In the genomic region with DNA sequence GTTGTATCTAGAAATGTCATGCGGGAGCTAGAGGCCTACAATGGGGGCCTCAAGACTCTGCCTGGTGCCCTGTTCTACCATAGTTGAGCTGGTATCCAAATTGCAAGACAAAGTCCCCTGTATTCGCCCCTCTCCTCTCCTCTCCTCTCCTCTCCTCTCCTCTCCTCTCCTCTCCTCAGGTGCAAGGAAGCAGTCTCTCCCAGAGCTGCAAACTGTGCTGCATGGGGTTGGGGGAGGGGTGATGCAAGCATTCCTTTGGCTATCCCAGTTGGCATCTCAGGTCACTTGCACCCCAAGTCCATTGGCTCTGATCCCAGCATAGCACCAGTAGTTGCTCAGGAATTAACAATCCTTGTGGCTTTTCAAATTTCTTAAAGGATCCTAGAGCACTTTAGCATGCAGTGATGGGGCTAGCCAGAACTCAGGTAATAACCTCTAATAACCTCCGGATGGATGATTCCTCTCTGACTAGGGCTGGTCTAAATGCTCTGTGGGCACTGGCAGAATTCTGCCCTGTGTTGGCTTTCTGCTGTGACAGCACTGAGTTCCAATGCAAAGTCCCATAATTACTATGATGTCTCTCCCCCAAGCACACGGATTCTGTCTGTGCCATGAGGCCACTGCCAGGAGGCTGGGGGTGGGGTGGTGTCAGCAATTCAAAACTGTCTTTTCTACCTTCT, we compare ENCODE assay signal across 13 cellular contexts. TPM values are rescaled to one million over a fixed set of nuclear protein-coding genes. Genes with fewer than 3 reads are reported as not detected.
A peak's percentile ranks its signal among the peaks of the same experiment; 100 is the strongest.
DNase-seq lines count a peak whose midpoint lies in the region; ATAC-seq and TF ChIP-seq lines count a peak whose summit lies in the region.
"Had no signal": no experiment of that assay in that cellular context is flagged by ENCODE, and none has a peak within 500 bp of the region (broad histone marks: within the 10 kb centered on the region; RNA-seq: fewer than 3 reads in every experiment).

No MANE protein-coding gene starts in this region.

- H3K4me1 ChIP-seq in CD4-positive, CD25-positive, alpha-beta regulatory T cell (ENCODE audit: control insufficient read depth, insufficient read depth, low read length, poor library complexity, severe bottlenecking), result no peaks in the 10 kb centered on the region
- H3K4me1 ChIP-seq: BE2C had no signal

- H3K9me3 Mint-ChIP-seq in CD4-positive, CD25-positive, alpha-beta regulatory T cell, result peaks cover 0 to 2% (median 0%) of the 10 kb centered on the region in 7 donors
- H3K9me3 Mint-ChIP-seq in effector memory CD8-positive, alpha-beta T cell, result no peaks in the 10 kb centered on the region
- H3K9me3 Mint-ChIP-seq in progenitor cell of endocrine pancreas (ENCODE audit: low read depth), result no peaks in the 10 kb centered on the region
- H3K9me3 Mint-ChIP-seq: CD8-positive, alpha-beta memory T cell had no signal

- no peaks in the 10 kb centered on the region for H3K27me3 Mint-ChIP-seq in CD4-positive, CD25-positive, alpha-beta regulatory T cell
- no peaks in the 10 kb centered on the region for H3K27me3 Mint-ChIP-seq in effector memory CD8-positive, alpha-beta T cell
- no peaks in the 10 kb centered on the region for H3K27me3 Mint-ChIP-seq in progenitor cell of endocrine pancreas
- H3K27me3 Mint-ChIP-seq: CD8-positive, alpha-beta memory T cell had no signal

- no peak for TF ChIP-seq CTCF in progenitor cell of endocrine pancreas (IDR thresholded peaks at IDR 0.05; ENCODE audit: unreplicated experiment)

- peaks cover 46% of the 10 kb centered on the region for H3K36me3 Mint-ChIP-seq in CD4-positive, CD25-positive, alpha-beta regulatory T cell
- peaks cover 27% of the 10 kb centered on the region for H3K36me3 Mint-ChIP-seq in effector memory CD8-positive, alpha-beta T cell (ENCODE audit: insufficient read depth)
- H3K36me3 Mint-ChIP-seq in progenitor cell of endocrine pancreas (ENCODE audit: insufficient read depth), result peaks cover 24% of the 10 kb centered on the region

- H3K27ac ChIP-seq in CD4-positive, CD25-positive, alpha-beta regulatory T cell (ENCODE audit: insufficient read depth, low read length, poor library complexity, severe bottlenecking), result no peak overlapping the region

- no peak for DNase-seq in CD4-positive, CD25-positive, alpha-beta regulatory T cell
- peak; percentile 12 for DNase-seq in HCEC 1CT
- no peak for DNase-seq in effector memory CD8-positive, alpha-beta T cell
- DNase-seq in progenitor cell of endocrine pancreas (ENCODE audit: low spot score, unreplicated experiment), result no peak
- DNase-seq in NCI-H774 (lab: John Stamatoyannopoulos, UW), result no peak
- no peak for DNase-seq in foreskin melanocyte
- DNase-seq: BE2C; CD8-positive, alpha-beta memory T cell; NCI-H1092; NCI-H2107 had no signal

- ATAC-seq in CD4-positive, CD25-positive, alpha-beta regulatory T cell (ENCODE audit: low read depth in 2 of 2), result no peak
- ATAC-seq in effector memory CD8-positive, alpha-beta T cell (replicated peaks), result no peak
- no peak for ATAC-seq in GM18502 (IDR thresholded peaks at IDR 0.05; ENCODE audit: poor library complexity, unreplicated experiment)
- ATAC-seq: HCT116, Right ventricle myocardium inferior had no signal

- H3K4me1 Mint-ChIP-seq in CD4-positive, CD25-positive, alpha-beta regulatory T cell, result peaks cover 0 to 9% (median under 1%) of the 10 kb centered on the region in 4 donors
- no peaks in the 10 kb centered on the region for H3K4me1 Mint-ChIP-seq in effector memory CD8-positive, alpha-beta T cell (ENCODE audit: low read depth in 2 of 2)
- no peaks in the 10 kb centered on the region for H3K4me1 Mint-ChIP-seq in progenitor cell of endocrine pancreas (ENCODE audit: low read depth)

- no peaks in the 10 kb centered on the region for H3K9me3 ChIP-seq in CD4-positive, CD25-positive, alpha-beta regulatory T cell (ENCODE audit: control insufficient read depth in 2 of 2, low read length in 2 of 2)
- H3K9me3 ChIP-seq: BE2C had no signal

- peaks cover 20% of the 10 kb centered on the region for H3K36me3 ChIP-seq in CD4-positive, CD25-positive, alpha-beta regulatory T cell (ENCODE audit: control insufficient read depth, insufficient read depth, low read length)

- H3K27me3 ChIP-seq in CD4-positive, CD25-positive, alpha-beta regulatory T cell (ENCODE audit: control insufficient read depth, insufficient read depth, low read length), result no peaks in the 10 kb centered on the region
- H3K27me3 ChIP-seq: BE2C had no signal

- H3K27ac Mint-ChIP-seq in CD4-positive, CD25-positive, alpha-beta regulatory T cell, result peak overlapping the region in 2 of 3 donors; percentile 56 to 64
- H3K27ac Mint-ChIP-seq in effector memory CD8-positive, alpha-beta T cell, result peak overlapping the region; percentile 64
- H3K27ac Mint-ChIP-seq in progenitor cell of endocrine pancreas, result peak overlapping the region; percentile 24

- no peak overlapping the region for H3K4me3 ChIP-seq in CD4-positive, CD25-positive, alpha-beta regulatory T cell (ENCODE audit: low read depth, low read length)

- H3K4me3 Mint-ChIP-seq in CD4-positive, CD25-positive, alpha-beta regulatory T cell, result no peak overlapping the region
- H3K4me3 Mint-ChIP-seq in effector memory CD8-positive, alpha-beta T cell, result no peak overlapping the region
- no peak overlapping the region for H3K4me3 Mint-ChIP-seq in progenitor cell of endocrine pancreas (ENCODE audit: low read depth)
- H3K4me3 Mint-ChIP-seq: CD8-positive, alpha-beta memory T cell had no signal

RNA-seq across cellular contexts. Expression of a gene that starts 35.3 kb away (rescaled TPM):
- total RNA-seq in CD4-positive, CD25-positive, alpha-beta regulatory T cell, result 38.7 TPM
- 10 to 100 TPM; 16.3 to 39.1 (median 23.2) TPM for polyA plus RNA-seq in CD4-positive, CD25-positive, alpha-beta regulatory T cell
- total RNA-seq in progenitor cell of endocrine pancreas, result 37.4 and 41.6 TPM in 2 replicates

RNA-seq across cellular contexts. Expression of a gene that starts 36.5 kb away (rescaled TPM):
- total RNA-seq in CD4-positive, CD25-positive, alpha-beta regulatory T cell, result 10.6 TPM
- polyA plus RNA-seq in CD4-positive, CD25-positive, alpha-beta regulatory T cell, result 1 to 10 TPM; 1.4 to 2.2 (median 1.5) TPM
- 36.4 and 39.3 TPM in 2 replicates for total RNA-seq in progenitor cell of endocrine pancreas
